In the genomic region with DNA sequence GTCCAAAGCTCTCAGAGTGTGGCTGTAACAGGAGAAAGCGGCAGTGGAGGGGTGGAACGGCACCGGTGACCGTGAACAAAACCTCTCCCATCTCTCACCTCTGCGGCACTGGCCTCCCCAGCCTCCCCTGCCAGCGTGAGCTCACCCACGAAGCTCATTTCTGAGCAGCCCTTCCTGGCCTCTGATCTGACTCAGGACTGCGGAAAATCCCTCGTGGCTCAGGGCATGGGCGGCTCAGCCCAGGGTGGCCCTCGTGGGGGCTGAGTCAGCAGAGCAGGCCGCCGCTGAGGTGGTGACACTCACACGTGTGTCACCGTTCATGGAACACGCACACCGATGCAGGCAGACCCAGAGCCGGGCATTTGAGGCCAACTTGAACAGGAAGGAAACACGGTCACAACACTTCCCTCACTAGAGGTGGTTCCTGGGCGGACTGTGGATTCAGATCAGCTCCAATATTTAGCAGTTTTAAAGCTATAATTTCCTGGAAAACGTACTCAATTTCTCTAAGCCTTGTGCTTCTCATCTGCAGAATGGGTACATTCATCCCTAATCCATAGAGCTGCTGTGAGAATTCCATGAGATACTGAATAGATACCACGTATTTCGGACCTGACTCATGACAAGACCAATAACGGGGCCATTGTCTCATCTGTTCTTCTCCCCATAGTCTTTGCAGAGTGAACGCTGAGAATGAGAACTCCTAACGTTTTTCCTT, we compare ENCODE assay signal across 12 cellular contexts.
DNase-seq lines count a peak whose midpoint lies in the region; ATAC-seq and TF ChIP-seq lines count a peak whose summit lies in the region.
"Had no signal": no experiment of that assay in that cellular context is flagged by ENCODE, and none has a peak within 500 bp of the region (broad histone marks: within the 10 kb centered on the region; RNA-seq: fewer than 3 reads in every experiment).

No MANE protein-coding gene starts in this region.

- H3K23ac ChIP-seq in neuronal stem cell (ENCODE audit: low read depth, low read length, poor library complexity), result no peak overlapping the region

- H3K79me1 ChIP-seq in neuronal stem cell (ENCODE audit: low read depth, low read length), result no peaks in the 10 kb centered on the region

- H3K9me3 Mint-ChIP-seq in activated T-helper 17 cell treated with anti-CD3 and anti-CD28 coated beads, Interleukin-2, amount 50 U/mL, for 72 hours, result no peaks in the 10 kb centered on the region

- no peak overlapping the region for H4K91ac ChIP-seq in neuronal stem cell (ENCODE audit: low read depth, low read length, poor library complexity)

- H2AK5ac ChIP-seq in neuronal stem cell (ENCODE audit: low read depth, low read length), result peak overlapping the region; percentile 3

- no peak overlapping the region for H2BK15ac ChIP-seq in neuronal stem cell (ENCODE audit: low read length)

- intact Hi-C loops in ovary (cut with DNase I), result loop anchor here in 1 of 4 donors (5.0 to 10.0 kb wide), 2 partner anchors 154 to 492 kb away; no protein-coding TSS in a partner anchor

- peak overlapping the region; percentile 44 for H3K18ac ChIP-seq in neuronal stem cell (ENCODE audit: low read length)

- peak overlapping the region; percentile 68 for H3K27ac Mint-ChIP-seq in activated T-helper 17 cell treated with anti-CD3 and anti-CD28 coated beads, Interleukin-2, amount 50 U/mL, for 72 hours
- H3K27ac Mint-ChIP-seq: CD8-positive, alpha-beta memory T cell had no signal

- peak overlapping the region; percentile 35 for H3K4me3 Mint-ChIP-seq in activated T-helper 17 cell treated with anti-CD3 and anti-CD28 coated beads, Interleukin-2, amount 50 U/mL, for 72 hours
- H3K4me3 Mint-ChIP-seq: CD8-positive, alpha-beta memory T cell had no signal

- no peak overlapping the region for H2BK5ac ChIP-seq in neuronal stem cell (ENCODE audit: low read length)

- H3K36me3 ChIP-seq in BLaER1 (no peaks in the 10 kb centered on the region), neuronal stem cell (replicated peaks in 1 of 2; ENCODE audit: control insufficient read depth in 2 of 2, insufficient read depth in 2 of 2, low read length in 2 of 2) (no peaks in the 10 kb centered on the region), ovary (no peaks in the 10 kb centered on the region)
- H3K36me3 ChIP-seq: WERI-Rb-1 had no signal

- peak overlapping the region; percentile 25 for H3K4me2 ChIP-seq in BLaER1
- H3K4me2 ChIP-seq in neuronal stem cell (ENCODE audit: insufficient read depth, low read length, poor library complexity, severe bottlenecking), result no peak overlapping the region

- no peak overlapping the region for H3K4ac ChIP-seq in neuronal stem cell (ENCODE audit: low read length)

- H3K9me3 ChIP-seq in BLaER1 (peaks cover 28% of the 10 kb centered on the region), neuronal stem cell (replicated peaks in 1 of 2; ENCODE audit: control insufficient read depth in 2 of 2, insufficient read depth in 1 of 2, low read depth in 1 of 2, low read length in 2 of 2) (no peaks in the 10 kb centered on the region), ovary (no peaks in the 10 kb centered on the region)

- H2BK120ac ChIP-seq in neuronal stem cell (ENCODE audit: low read depth, low read length), result no peak overlapping the region

- no peaks in the 10 kb centered on the region for H3K36me3 Mint-ChIP-seq in activated T-helper 17 cell treated with anti-CD3 and anti-CD28 coated beads, Interleukin-2, amount 50 U/mL, for 72 hours (ENCODE audit: low read depth)
- H3K36me3 Mint-ChIP-seq: CD8-positive, alpha-beta memory T cell had no signal

- H3K4me1 Mint-ChIP-seq in activated T-helper 17 cell treated with anti-CD3 and anti-CD28 coated beads, Interleukin-2, amount 50 U/mL, for 72 hours, result peaks cover 3% of the 10 kb centered on the region
- H3K4me1 Mint-ChIP-seq: CD8-positive, alpha-beta memory T cell had no signal

- no peak overlapping the region for H3K14ac ChIP-seq in neuronal stem cell (ENCODE audit: low read length)

- H3K27ac ChIP-seq in BLaER1 (no peak overlapping the region), neuronal stem cell (replicated peaks; ENCODE audit: low read length) (no peak overlapping the region), ovary (no peak overlapping the region)
- H3K27ac ChIP-seq: WERI-Rb-1 had no signal

- H3K27me3 ChIP-seq in BLaER1 (no peaks in the 10 kb centered on the region), neuronal stem cell (ENCODE audit: control insufficient read depth in 3 of 3, insufficient read depth in 3 of 3, low read depth in 1 of 3, low read length in 3 of 3) (no peaks in the 10 kb centered on the region), ovary (no peaks in the 10 kb centered on the region)

- no peak overlapping the region for H3K9ac ChIP-seq in BLaER1
- H3K9ac ChIP-seq in neuronal stem cell (ENCODE audit: low read depth, low read length, poor library complexity), result no peak overlapping the region

- TF ChIP-seq EP300 in ovary (IDR thresholded peaks at IDR 0.05), result no peak

- TF ChIP-seq CTCF in ovary (IDR thresholded peaks at IDR 0.05), result no peak

- WGBS in neuronal stem cell (ENCODE audit: extremely low coverage in 2 of 2, insufficient read length in 2 of 2, insufficient replicate concordance in 1 of 2), 2 donors, result no CpG with 5 or more reads among the region's 26 CpGs
- WGBS in ovary, 3 donors, result 81 to 86% (median 83%) methylated on average over 26 of the region's 26 CpGs

- H3K4me3 ChIP-seq in BLaER1, result no peak overlapping the region
- H3K4me3 ChIP-seq in neuronal stem cell (ENCODE audit: low read length in 2 of 2), result no peak overlapping the region
- no peak overlapping the region for H3K4me3 ChIP-seq in ovary

- H3K4me1 ChIP-seq in BLaER1 (peaks cover 12% of the 10 kb centered on the region), neuronal stem cell (ENCODE audit: control insufficient read depth in 2 of 2, insufficient read depth in 1 of 2, low read depth in 1 of 2, low read length in 2 of 2) (no peaks in the 10 kb centered on the region), ovary (ENCODE audit: insufficient read depth) (no peaks in the 10 kb centered on the region)

- no peak overlapping the region for H2AFZ ChIP-seq in neuronal stem cell (ENCODE audit: low read length)

- TF ChIP-seq POLR2A in ovary (IDR thresholded peaks at IDR 0.05), result no peak

- DNase-seq in A172 (ENCODE audit: low spot score) (peak; percentile 67), neuronal stem cell (ENCODE audit: low spot score) (no peak), NCI-H510A (lab: John Stamatoyannopoulos, UW) (no peak), ovary (no peak), NOMO-1 treated with dmso at 0.1 percent for 144 hours (lab: John Stamatoyannopoulos, UW; ENCODE audit: unreplicated experiment) (no peak)
- DNase-seq: CD8-positive, alpha-beta memory T cell; head of caudate nucleus; NCI-H446; WERI-Rb-1 had no signal

- peaks cover 38% of the 10 kb centered on the region for H3K27me3 Mint-ChIP-seq in activated T-helper 17 cell treated with anti-CD3 and anti-CD28 coated beads, Interleukin-2, amount 50 U/mL, for 72 hours

- H4K20me1 ChIP-seq in BLaER1, result no peaks in the 10 kb centered on the region

- no peak overlapping the region for H4K8ac ChIP-seq in neuronal stem cell (ENCODE audit: low read depth, low read length)

- no peak overlapping the region for H2BK12ac ChIP-seq in neuronal stem cell (ENCODE audit: low read length)

- ATAC-seq in activated T-helper 17 cell treated with anti-CD3 and anti-CD28 coated beads, Interleukin-2, amount 50 U/mL, for 72 hours (replicated peaks), result peak; percentile 97
- ATAC-seq in HG03439 (IDR thresholded peaks at IDR 0.05; ENCODE audit: unreplicated experiment), result no peak
